Comparison of ENCODE assay signal across 7 cellular contexts in genomic region chr2:10958452-10958851, GRCh38. TPM values are rescaled to one million over a fixed set of nuclear protein-coding genes. Genes with fewer than 3 reads are reported as not detected.
A peak's percentile ranks its signal among the peaks of the same experiment; 100 is the strongest.
DNase-seq lines count a peak whose midpoint lies in the region; ATAC-seq and TF ChIP-seq lines count a peak whose summit lies in the region.
"Not testable (repeated sequence)": the region's sequence is repeated elsewhere in the genome, so short reads cannot be mapped to it uniquely, and the experiment has no call there.

No MANE protein-coding gene starts in this region.

- not testable (repeated sequence) for H3K4me3 ChIP-seq in fibroblast of lung (replicated peaks in 1 of 4; ENCODE audit: control extremely low read depth in 1 of 4, insufficient read depth in 1 of 4, low read depth in 3 of 4, low read length in 4 of 4)

- H4K20me1 ChIP-seq in fibroblast of lung (ENCODE audit: control insufficient read depth, extremely low read depth, insufficient read depth, low read length): not testable (repeated sequence)

- H3K27me3 ChIP-seq in fibroblast of lung (ENCODE audit: control insufficient read depth, insufficient read depth, low read length): not testable (repeated sequence)

- DNase-seq in HT1080 (ENCODE audit: low read depth) (peak; percentile 24), NCI-H1694 treated with DMSO at 0.1 percent for 48 hours (lab: John Stamatoyannopoulos, UW) (peak; percentile 28), SIG-M5 treated with dmso at 0.1 percent for 504 hours (lab: John Stamatoyannopoulos, UW; ENCODE audit: unreplicated experiment) (peak; percentile 56), astrocyte of the hippocampus (ENCODE audit: low read depth, low spot score) (peak; percentile 45), fibroblast of lung (ENCODE audit: low read depth in 2 of 2) (peak; percentile 39 to 56), Right ventricle myocardium superior (peak; percentile 72), posterior vena cava (ENCODE audit: low spot score) (peak; percentile 50)

- intact Hi-C loops in Right ventricle myocardium superior (cut with DNase I); posterior vena cava (cut with DNase I): not testable (repeated sequence)

- peak; percentile 81 for ATAC-seq in Right ventricle myocardium superior (ENCODE audit: poor library complexity)

- H2AFZ ChIP-seq in fibroblast of lung (ENCODE audit: low read length): not testable (repeated sequence)

- not testable (repeated sequence) for H3K27ac ChIP-seq in fibroblast of lung (ENCODE audit: insufficient read depth, low read length)

- not testable (repeated sequence) for H3K4me2 ChIP-seq in fibroblast of lung (ENCODE audit: extremely low read depth, insufficient read depth, low read length)

- H3K79me2 ChIP-seq in fibroblast of lung (ENCODE audit: control insufficient read depth, insufficient read depth, low read length): not testable (repeated sequence)

- not testable (repeated sequence) for H3K36me3 ChIP-seq in fibroblast of lung (ENCODE audit: control insufficient read depth, insufficient read depth, low read length)

- TF ChIP-seq CTCF in fibroblast of lung (conservative IDR thresholded peaks at IDR 0.05 in 1 of 2, IDR thresholded peaks at IDR 0.05 in 1 of 2; ENCODE audit: low read depth in 1 of 2, low read length in 2 of 2): not testable (repeated sequence)

- H3K9ac ChIP-seq in fibroblast of lung (ENCODE audit: insufficient read depth, low read length): not testable (repeated sequence)

- not testable (repeated sequence) for H3K4me1 ChIP-seq in fibroblast of lung (ENCODE audit: control insufficient read depth, extremely low read depth, insufficient read depth, low read length)

- H3K9me3 ChIP-seq in fibroblast of lung (ENCODE audit: control insufficient read depth, insufficient read depth, low read depth, low read length): not testable (repeated sequence)

RNA-seq across cellular contexts. Expression of gene KCNF1, which starts 46.7 kb away (rescaled TPM):
- total RNA-seq in HT1080 (2014; rRNA removed; shearing (Covaris generic)): 0.07 and 0.14 TPM in 2 replicates
- 0.09 and 0.14 TPM in 2 replicates for polyA plus RNA-seq in HT1080 (2015; cell fraction: cytosol; rRNA removed)
- polyA plus RNA-seq in HT1080 (2015; cell fraction: nucleus; rRNA removed): 0.05 and 0.08 TPM in 2 replicates
- 0.51 and 2.6 TPM in 2 replicates for total RNA-seq in fibroblast of lung
- 0.22 and 1.7 TPM in 2 replicates for polyA plus RNA-seq in fibroblast of lung
- 0.29 and 3.1 TPM in 2 replicates for polyA plus RNA-seq in fibroblast of lung (2012)
- polyA minus RNA-seq in fibroblast of lung (ENCODE audit: low replicate concordance): 0.86 and 5.2 TPM in 2 replicates
- total RNA-seq in Right ventricle myocardium superior: not detected
- under 1 TPM; 0.19 to 0.29 TPM for total RNA-seq in posterior vena cava
